In genomic region chr16:70788668-70789161, GRCh38 we compare ENCODE assay signal across 23 cellular contexts. TPM values are rescaled to one million over a fixed set of nuclear protein-coding genes. Genes with fewer than 3 reads are reported as not detected.
DNase-seq lines count a peak whose midpoint lies in the region; ATAC-seq and TF ChIP-seq lines count a peak whose summit lies in the region.
"Had no signal": no experiment of that assay in that cellular context is flagged by ENCODE, and none has a peak within 500 bp of the region (broad histone marks: within the 10 kb centered on the region; RNA-seq: fewer than 3 reads in every experiment).

No MANE protein-coding gene starts in this region.

- no peaks in the 10 kb centered on the region; the same call in 1 of the 2 replicates for H3K79me2 ChIP-seq in H9 (ENCODE audit: insufficient read depth, low read length)

- DNase-seq in H9 (no peak), astrocyte of the hippocampus (ENCODE audit: low read depth, low spot score) (peak; percentile 18), iPS-NIHi11 (ENCODE audit: low spot score) (peak; percentile 40), gastrocnemius medialis (peak; percentile 33 to 72), NCI-H1436 treated with DMSO at 0.1 percent for 48 hours (lab: John Stamatoyannopoulos, UW) (no peak), NCI-H69 (lab: John Stamatoyannopoulos, UW) (no peak), T-helper 9 cell (no peak)
- DNase-seq: activated CD4-positive, alpha-beta T cell treated with anti-CD3 and anti-CD28 coated beads for 4 hours; activated effector memory CD4-positive, alpha-beta T cell treated with Interleukin-2 at 50 U/mL for 16 hours; central memory CD4-positive, alpha-beta T cell; DND-41; effector CD4-positive, alpha-beta T cell; esophagus squamous epithelium; kidney; NCI-H2029 treated with DMSO at 0.1 percent for 48 hours; NCI-H526; T-helper 2 cell had no signal

- no peak overlapping the region for H2BK20ac ChIP-seq in H9 (ENCODE audit: low read depth, low read length, poor library complexity, severe bottlenecking)

- no peaks in the 10 kb centered on the region for H3K27me3 Mint-ChIP-seq in H9 (ENCODE audit: low read depth)

- H3K14ac ChIP-seq in H9 (ENCODE audit: insufficient read depth, low read length): no peak overlapping the region

- WGBS in H9 (ENCODE audit: extremely low coverage, insufficient read length, low lambda C conversion rate): no CpG with 5 or more reads among the region's 9 CpGs

- H4K8ac ChIP-seq in H9 (replicated peaks; ENCODE audit: insufficient read length, low read depth, low read length): no peak overlapping the region

- no peaks in the 10 kb centered on the region for H3K9me3 Mint-ChIP-seq in H9

- H2BK5ac ChIP-seq in H9 (ENCODE audit: insufficient read length, low read length): no peak overlapping the region

- no peak overlapping the region for H3K56ac ChIP-seq in H9 (ENCODE audit: insufficient read length, low read depth, low read length)

- no peak overlapping the region for H2BK120ac ChIP-seq in H9 (ENCODE audit: low read depth, low read length, poor library complexity, severe bottlenecking)

- H3K27ac Mint-ChIP-seq in H9: 0 out of 7 replicates have a peak overlapping the region, but pooled peaks of 2 of the 3 experiments have one; percentile 9 to 40

- no peak overlapping the region for H3K9ac ChIP-seq in H9 (ENCODE audit: extremely low read depth, insufficient read length, low read length)
- H3K9ac ChIP-seq: KMS-11 had no signal

- no peaks in the 10 kb centered on the region for H3K23me2 ChIP-seq in H9 (ENCODE audit: insufficient read length, low read depth, low read length, poor library complexity, severe bottlenecking)

- no peak overlapping the region for H3K23ac ChIP-seq in H9 (ENCODE audit: insufficient read length, low read depth, low read length)

- H3K27me3 ChIP-seq in H9 (ENCODE audit: insufficient read depth, low read length) (no peaks in the 10 kb centered on the region), gastrocnemius medialis (no peaks in the 10 kb centered on the region)
- H3K27me3 ChIP-seq: adrenal gland, esophagus squamous epithelium, SJCRH30, stomach, uterus had no signal

- no peak overlapping the region for H3K18ac ChIP-seq in H9 (ENCODE audit: insufficient read length, low read depth, low read length)

- peaks cover 0 to 22% of the 10 kb centered on the region in 2 donors for H3K36me3 ChIP-seq in gastrocnemius medialis
- H3K36me3 ChIP-seq: SJCRH30, uterus had no signal

- H3K9me3 ChIP-seq in H9 (ENCODE audit: control insufficient read depth, low read depth, low read length) (no peaks in the 10 kb centered on the region), gastrocnemius medialis (no peaks in the 10 kb centered on the region)
- H3K9me3 ChIP-seq: adrenal gland, esophagus squamous epithelium, SJCRH30, stomach, uterus had no signal

- peaks cover 14% of the 10 kb centered on the region in 2 experiments for H3K4me1 Mint-ChIP-seq in H9

- no peak overlapping the region for H3K27ac ChIP-seq in H9 (ENCODE audit: insufficient read length, low read depth, low read length)
- peak overlapping the region; percentile 27 to 75 (median 64) for H3K27ac ChIP-seq in gastrocnemius medialis
- H3K27ac ChIP-seq: esophagus squamous epithelium, KMS-11, SJCRH30, stomach, uterus had no signal

- no peak overlapping the region for H3T11ph ChIP-seq in H9 (ENCODE audit: low read length)

- peaks cover 2% of the 10 kb centered on the region for H4K20me1 ChIP-seq in H9 (ENCODE audit: control insufficient read depth, insufficient read depth, insufficient read length)

- H3K36me3 Mint-ChIP-seq in H9 (ENCODE audit: insufficient read depth in 1 of 3, low read depth in 3 of 3): peaks cover 7 to 26% (median 18%) of the 10 kb centered on the region in 3 experiments; a peak in 5 of 7 replicates

- in situ Hi-C loops in gastrocnemius medialis (cut with MboI; ENCODE audit: low sequenced_read_pairs in 4 of 4): no loop called here

- no peak overlapping the region for H4K91ac ChIP-seq in H9 (ENCODE audit: insufficient read length, low read depth, low read length)

- no peak overlapping the region for H4K5ac ChIP-seq in H9 (ENCODE audit: insufficient read length, low read depth, low read length)

- no peak overlapping the region for H3K4ac ChIP-seq in H9 (ENCODE audit: low read depth, low read length)

- H3K4me1 ChIP-seq in H9 (ENCODE audit: insufficient read depth, low read length): no peaks in the 10 kb centered on the region
- peaks cover 21 to 22% of the 10 kb centered on the region in 2 donors for H3K4me1 ChIP-seq in gastrocnemius medialis
- H3K4me1 ChIP-seq: adrenal gland, SJCRH30, uterus had no signal

- H3K79me1 ChIP-seq in H9 (ENCODE audit: insufficient read depth, low read depth, low read length, poor library complexity, severe bottlenecking): peaks cover 6% of the 10 kb centered on the region

- no peak for TF ChIP-seq POLR2A in gastrocnemius medialis (IDR thresholded peaks at IDR 0.05)

- no peak overlapping the region for H3K4me3 ChIP-seq in gastrocnemius medialis
- H3K4me3 ChIP-seq: adrenal gland, esophagus squamous epithelium, SJCRH30, stomach, uterus had no signal

- ATAC-seq in gastrocnemius medialis (peak; percentile 94 to 95), HG02642 (IDR thresholded peaks at IDR 0.05; ENCODE audit: poor library complexity, unreplicated experiment) (no peak)

- TF ChIP-seq CTCF in H9 (conservative IDR thresholded peaks at IDR 0.05) (no peak), gastrocnemius medialis (IDR thresholded peaks at IDR 0.05 in 4 of 5, conservative IDR thresholded peaks at IDR 0.05 in 1 of 5) (no peak)

- H2AFZ ChIP-seq in H9 (ENCODE audit: low read length): no peak overlapping the region

- H2AK5ac ChIP-seq in H9 (ENCODE audit: insufficient read length, low read length): no peak overlapping the region

- intact Hi-C loops in gastrocnemius medialis (cut with DNase I; ENCODE audit: low total_unique reads): no loop called here

- no peak overlapping the region for H2BK12ac ChIP-seq in H9 (ENCODE audit: insufficient read length, low read depth, low read length)

- no peak overlapping the region for H3K4me2 ChIP-seq in H9 (ENCODE audit: insufficient read depth, insufficient read length, low read length)
- H3K4me2 ChIP-seq: KMS-11 had no signal

- no peak overlapping the region for H2BK15ac ChIP-seq in H9 (ENCODE audit: low read depth, low read length)

- H3K4me3 Mint-ChIP-seq in H9: no peak overlapping the region

RNA-seq across cellular contexts. Expression of gene VAC14, which starts 12.2 kb away (rescaled TPM):
- total RNA-seq in H9 (2021) (47.7 and 49.9 TPM in 2 replicates), gastrocnemius medialis (10 to 100 TPM; 19.8 to 30.9 (median 27.0) TPM)

Comparison
In these comparisons a context has a peak if more than half of its experiments do, and no peak if none do; other contexts are left out.
1. DNase-seq: peak in astrocyte of the hippocampus (single experiment), iPS-NIHi11 (single experiment) and gastrocnemius medialis (2 of 2); none in H9 (single experiment), NCI-H1436 treated with DMSO at 0.1 percent for 48 hours (single experiment), NCI-H69 (single experiment) and T-helper 9 cell (single experiment).